In genomic region chr17:43719578-43719977, GRCh38 we compare ENCODE assay signal across 8 cellular contexts. TPM values are rescaled to one million over a fixed set of nuclear protein-coding genes. Genes with fewer than 3 reads are reported as not detected.
A peak's percentile ranks its signal among the peaks of the same experiment; 100 is the strongest.
DNase-seq lines count a peak whose midpoint lies in the region; ATAC-seq and TF ChIP-seq lines count a peak whose summit lies in the region.

No MANE protein-coding gene starts in this region.

- peaks cover 13% of the 10 kb centered on the region for H3K27me3 ChIP-seq in endodermal cell (ENCODE audit: control insufficient read depth, insufficient read depth, low read length, poor library complexity, severe bottlenecking)

- H3K4me3 ChIP-seq in endodermal cell (ENCODE audit: low read length) = no peak overlapping the region

- no peaks in the 10 kb centered on the region for H3K36me3 ChIP-seq in endodermal cell (ENCODE audit: control insufficient read depth, insufficient read depth, low read length)

- peaks cover 16% of the 10 kb centered on the region for H3K4me1 Mint-ChIP-seq in endodermal cell
- peaks cover 20 to 40% of the 10 kb centered on the region in 2 donors for H3K4me1 Mint-ChIP-seq in stimulated activated naive B cell treated with anti-CD40 and anti-IgM and Interleukin-4, amounts not matched to agents 10 μg/mL and 1 μg/mL and 100 μg/mL, for 72 hours

- DNase-seq in activated CD4-positive, CD25-positive, alpha-beta regulatory T cell treated with anti-CD3 and anti-CD28 coated beads, Interleukin-2, amount 50 U/mL, for 72 hours = no peak
- peak; percentile 88 for DNase-seq in SIG-M5 treated with dmso at 0.1 percent for 504 hours (lab: John Stamatoyannopoulos, UW; ENCODE audit: unreplicated experiment)
- DNase-seq in endodermal cell = no peak
- no peak for DNase-seq in stimulated activated naive B cell treated with anti-CD40 and anti-IgM and Interleukin-4, amounts not matched to agents 10 μg/mL and 1 μg/mL and 100 μg/mL, for 72 hours
- DNase-seq in stimulated activated CD4-positive, alpha-beta T cell treated with anti-CD3 and anti-CD28 coated beads, Interleukin-15, amount 100 ng/mL, for 24 hours = no peak
- DNase-seq in hypothalamus (lab: John Stamatoyannopoulos, UW) = no peak
- no peak for DNase-seq in stimulated activated CD4-positive, alpha-beta T cell treated with anti-CD3 and anti-CD28 coated beads, Interleukin-12 subunit alpha, Interleukin-12 subunit beta, amount 100 ng/mL, for 4 hours

- no peaks in the 10 kb centered on the region for H3K9me3 ChIP-seq in endodermal cell (ENCODE audit: control insufficient read depth, low read length)

- H3K4me1 ChIP-seq in endodermal cell (ENCODE audit: control insufficient read depth, insufficient read depth, low read length) = no peaks in the 10 kb centered on the region

- H3K36me3 Mint-ChIP-seq in endodermal cell (ENCODE audit: low read depth) = no peaks in the 10 kb centered on the region
- H3K36me3 Mint-ChIP-seq in stimulated activated naive B cell treated with anti-CD40 and anti-IgM and Interleukin-4, amounts not matched to agents 10 μg/mL and 1 μg/mL and 100 μg/mL, for 72 hours = no peaks in the 10 kb centered on the region

- no peak overlapping the region for H3K9ac ChIP-seq in endodermal cell (ENCODE audit: extremely low read depth, low read length, poor library complexity, severe bottlenecking)

- no peaks in the 10 kb centered on the region for H3K9me3 Mint-ChIP-seq in endodermal cell
- H3K9me3 Mint-ChIP-seq in stimulated activated naive B cell treated with anti-CD40 and anti-IgM and Interleukin-4, amounts not matched to agents 10 μg/mL and 1 μg/mL and 100 μg/mL, for 72 hours = no peaks in the 10 kb centered on the region

- no peak overlapping the region for H3K27ac Mint-ChIP-seq in endodermal cell
- peak overlapping the region; percentile 99 for H3K27ac Mint-ChIP-seq in stimulated activated naive B cell treated with anti-CD40 and anti-IgM and Interleukin-4, amounts not matched to agents 10 μg/mL and 1 μg/mL and 100 μg/mL, for 72 hours

- WGBS in endodermal cell (ENCODE audit: insufficient coverage in 1 of 2, insufficient read length in 1 of 2), 2 experiments = 90 to 91% methylated on average over 2 to 3 of the region's 3 CpGs

- no peak overlapping the region for H3K27ac ChIP-seq in endodermal cell (ENCODE audit: low read depth, low read length)

- peaks cover 40% of the 10 kb centered on the region for H3K27me3 Mint-ChIP-seq in endodermal cell (ENCODE audit: insufficient read depth)
- H3K27me3 Mint-ChIP-seq in stimulated activated naive B cell treated with anti-CD40 and anti-IgM and Interleukin-4, amounts not matched to agents 10 μg/mL and 1 μg/mL and 100 μg/mL, for 72 hours = peaks cover 17 to 18% of the 10 kb centered on the region in 2 donors

- no peak for TF ChIP-seq CTCF in endodermal cell (conservative IDR thresholded peaks at IDR 0.05)

- peak; percentile 30 to 34 for ATAC-seq in activated CD4-positive, CD25-positive, alpha-beta regulatory T cell treated with anti-CD3 and anti-CD28 coated beads, Interleukin-2, amount 50 U/mL, for 24 hours
- peak in 1 of 2 donors; percentile 9 for ATAC-seq in stimulated activated naive B cell treated with anti-CD40 and anti-IgM and Interleukin-4, amounts not matched to agents 10 μg/mL and 1 μg/mL and 100 μg/mL, for 72 hours (replicated peaks)

- H3K4me3 Mint-ChIP-seq in endodermal cell = peak overlapping the region; percentile 65
- peak overlapping the region; percentile 97 to 98 for H3K4me3 Mint-ChIP-seq in stimulated activated naive B cell treated with anti-CD40 and anti-IgM and Interleukin-4, amounts not matched to agents 10 μg/mL and 1 μg/mL and 100 μg/mL, for 72 hours

RNA-seq across cellular contexts. Expression of gene SOST, which starts 39.0 kb away (rescaled TPM):
- total RNA-seq in endodermal cell = not detected
- polyA plus RNA-seq in endodermal cell (2013, experiment 1 of 2) = 39.2 TPM
- 37.0 TPM for polyA plus RNA-seq in endodermal cell (2013, experiment 2 of 2)

RNA-seq across cellular contexts. Expression of gene MEOX1, which starts 57.9 kb away (rescaled TPM):
- total RNA-seq in endodermal cell = not detected
- 1.5 TPM for polyA plus RNA-seq in endodermal cell (2013, experiment 1 of 2)
- polyA plus RNA-seq in endodermal cell (2013, experiment 2 of 2) = 1.6 TPM

RNA-seq across cellular contexts. Expression of gene DUSP3, which starts 59.2 kb away (rescaled TPM):
- 10 to 100 TPM; 25.4 to 31.0 TPM for total RNA-seq in endodermal cell
- 24.9 TPM for polyA plus RNA-seq in endodermal cell (2013, experiment 1 of 2)
- polyA plus RNA-seq in endodermal cell (2013, experiment 2 of 2) = 20.0 TPM
